In the genomic region with DNA sequence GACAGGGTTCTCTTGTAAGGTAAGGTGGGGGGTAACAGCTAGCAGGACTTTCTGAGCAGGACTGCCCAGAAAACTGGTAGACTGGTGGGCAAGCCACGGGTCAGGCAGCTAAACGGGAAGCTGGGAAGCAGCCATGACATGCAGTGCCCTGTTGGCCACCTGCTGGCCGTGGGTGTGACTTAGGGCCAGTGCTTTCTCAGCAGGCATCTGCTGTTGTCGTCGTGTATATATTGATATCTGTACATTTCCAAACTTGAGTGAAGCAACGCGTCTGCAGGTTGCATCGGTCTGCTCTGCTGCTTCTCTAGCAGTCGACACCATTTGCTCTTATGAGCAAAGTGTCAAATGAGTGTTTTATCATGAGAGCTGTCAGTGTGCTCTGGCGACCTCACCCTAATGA, we compare ENCODE assay signal across 15 cellular contexts. TPM values are rescaled to one million over a fixed set of nuclear protein-coding genes. Genes with fewer than 3 reads are reported as not detected.
DNase-seq lines count a peak whose midpoint lies in the region; ATAC-seq, FAIRE-seq and TF ChIP-seq lines count a peak whose summit lies in the region.
"Had no signal": no experiment of that assay in that cellular context is flagged by ENCODE, and none has a peak within 500 bp of the region (broad histone marks: within the 10 kb centered on the region; RNA-seq: fewer than 3 reads in every experiment).

No MANE protein-coding gene starts in this region.

- no peaks in the 10 kb centered on the region for H3K9me3 ChIP-seq in HCT116 (ENCODE audit: control insufficient read depth in 1 of 2, insufficient read depth in 1 of 2, low read depth in 1 of 2, low read length in 2 of 2)
- H3K9me3 ChIP-seq: thoracic aorta had no signal

- no peaks in the 10 kb centered on the region for H3K4me1 ChIP-seq in HCT116 (ENCODE audit: control insufficient read depth in 1 of 2, insufficient read depth in 2 of 2, low read length in 2 of 2)

- H4K20me1 ChIP-seq in HCT116 (ENCODE audit: insufficient read depth), result no peaks in the 10 kb centered on the region

- TF ChIP-seq CTCF in AG09309 (IDR thresholded peaks at IDR 0.05; ENCODE audit: control insufficient read depth, insufficient read depth, low read depth, low read length, missing control alignments), result peak; percentile 14
- TF ChIP-seq CTCF in HCT116 (IDR thresholded peaks at IDR 0.05 in 2 of 3, conservative IDR thresholded peaks at IDR 0.05 in 1 of 3; ENCODE audit: borderline replicate concordance in 1 of 3, insufficient read depth in 1 of 3, low read depth in 2 of 3, low read length in 2 of 3), result peak in 2 of 3 experiments; percentile 17 to 18; a peak in 1 of 6 replicates
- TF ChIP-seq CTCF in bronchial epithelial cell (IDR thresholded peaks at IDR 0.05; ENCODE audit: insufficient read depth, low read length, severe bottlenecking), result peak; percentile 21

- H3K4me2 ChIP-seq in HCT116 (ENCODE audit: low read length), result no peak overlapping the region
- H3K4me2 ChIP-seq: GM23338 had no signal

- ATAC-seq in HCT116, result no peak
- ATAC-seq in left ventricle myocardium superior, result peak; percentile 63
- no peak for ATAC-seq in HG03097 (IDR thresholded peaks at IDR 0.05; ENCODE audit: low FRiP score, unreplicated experiment)
- ATAC-seq: GM23338 had no signal

- no peak overlapping the region for H3K4me3 ChIP-seq in AG09309 (ENCODE audit: control insufficient read depth, low read depth, low read length)
- no peak overlapping the region for H3K4me3 ChIP-seq in HCT116 (replicated peaks in 1 of 2; ENCODE audit: low read depth in 1 of 2, low read length in 2 of 2)
- H3K4me3 ChIP-seq in bronchial epithelial cell (ENCODE audit: low read depth, low read length), result no peak overlapping the region
- H3K4me3 ChIP-seq: GM23338, thoracic aorta had no signal

- CTCF ChIA-PET in HCT116 (lab: Charles Lee), result interaction anchor here (1.2 kb wide), 1 partner anchor 9 kb away, joined by 3 read pairs; no protein-coding TSS in a partner anchor

- H3K27me3 ChIP-seq in HCT116 (ENCODE audit: insufficient read depth, low read length), result no peaks in the 10 kb centered on the region
- H3K27me3 ChIP-seq in bronchial epithelial cell (ENCODE audit: control insufficient read depth, insufficient read depth, low read length), result no peaks in the 10 kb centered on the region

- TF ChIP-seq RAD21 in HCT116 (IDR thresholded peaks at IDR 0.05; ENCODE audit: low read depth), result no peak

- no peak overlapping the region for H3K27ac ChIP-seq in HCT116 (ENCODE audit: low read depth, low read length)
- H3K27ac ChIP-seq: thoracic aorta had no signal

- RAD21 ChIA-PET in HCT116 (lab: Charles Lee; ENCODE audit: low non-redundant PET in 1 of 2, low total read pairs in 2 of 2, uncharacterized antibody in 2 of 2, unreplicated experiment in 2 of 2), result no interaction called here

- no peak overlapping the region for H3K9ac ChIP-seq in HCT116 (ENCODE audit: low read length)

- H3K36me3 ChIP-seq in HCT116 (ENCODE audit: control insufficient read depth in 1 of 2, insufficient read depth in 2 of 2, low read length in 2 of 2), result no peaks in the 10 kb centered on the region
- H3K36me3 ChIP-seq in bronchial epithelial cell (ENCODE audit: control insufficient read depth, insufficient read depth, low read length), result peaks cover 3% of the 10 kb centered on the region

- no peaks in the 10 kb centered on the region for H3K9me2 ChIP-seq in HCT116 (ENCODE audit: insufficient read depth)

- peak; percentile 68 for FAIRE-seq in bronchial epithelial cell (lab: Jason Lieb, UNC)
- FAIRE-seq: endothelial cell of umbilical vein had no signal

- H3K79me2 ChIP-seq in HCT116 (ENCODE audit: insufficient read depth, low read length), result no peaks in the 10 kb centered on the region

- BruUV-seq in HCT116 (replicated peaks; lab: Mats Ljungman, UMichigan), result no TSS peak

- DNase-seq in AG09309 (ENCODE audit: low read depth), result no peak
- no peak for DNase-seq in HCT116 (ENCODE audit: low read depth, low spot score)
- DNase-seq in bronchial epithelial cell (ENCODE audit: low read depth), result no peak
- DNase-seq in left ventricle myocardium superior, result no peak
- no peak for DNase-seq in NK-92 (lab: John Stamatoyannopoulos, UW; ENCODE audit: unreplicated experiment)
- no peak for DNase-seq in NCI-H2171 treated with DMSO at 0.1 percent for 48 hours (lab: John Stamatoyannopoulos, UW)
- DNase-seq: EL; NCI-H187; NCI-H446 treated with DMSO at 0.1 percent for 48 hours; occipital lobe; stimulated activated CD4-positive, alpha-beta T cell treated with anti-CD3 and anti-CD28 coated beads, Interleukin-4, amount 100 ng/mL, for 4 hours had no signal

- no peak overlapping the region for H2AFZ ChIP-seq in HCT116 (ENCODE audit: low read depth, low read length, poor library complexity, severe bottlenecking)
- H2AFZ ChIP-seq: GM23338 had no signal

- POLR2A ChIA-PET in HCT116 (lab: Charles Lee), result no interaction called here

- TF ChIP-seq POLR2A in HCT116 (IDR thresholded peaks at IDR 0.05; ENCODE audit: borderline replicate concordance, extremely low read depth, insufficient read depth, insufficient read length), result no peak

- intact Hi-C loops in HCT116 (cut with micrococcal nuclease), result no loop called here
- intact Hi-C loops in left ventricle myocardium superior (cut with micrococcal nuclease), result no loop called here

TF ChIP-seq in HCT116, 20 proteins besides CTCF, POLR2A, EP300 and RAD21:
- TF ChIP-seq, protein P1, sequence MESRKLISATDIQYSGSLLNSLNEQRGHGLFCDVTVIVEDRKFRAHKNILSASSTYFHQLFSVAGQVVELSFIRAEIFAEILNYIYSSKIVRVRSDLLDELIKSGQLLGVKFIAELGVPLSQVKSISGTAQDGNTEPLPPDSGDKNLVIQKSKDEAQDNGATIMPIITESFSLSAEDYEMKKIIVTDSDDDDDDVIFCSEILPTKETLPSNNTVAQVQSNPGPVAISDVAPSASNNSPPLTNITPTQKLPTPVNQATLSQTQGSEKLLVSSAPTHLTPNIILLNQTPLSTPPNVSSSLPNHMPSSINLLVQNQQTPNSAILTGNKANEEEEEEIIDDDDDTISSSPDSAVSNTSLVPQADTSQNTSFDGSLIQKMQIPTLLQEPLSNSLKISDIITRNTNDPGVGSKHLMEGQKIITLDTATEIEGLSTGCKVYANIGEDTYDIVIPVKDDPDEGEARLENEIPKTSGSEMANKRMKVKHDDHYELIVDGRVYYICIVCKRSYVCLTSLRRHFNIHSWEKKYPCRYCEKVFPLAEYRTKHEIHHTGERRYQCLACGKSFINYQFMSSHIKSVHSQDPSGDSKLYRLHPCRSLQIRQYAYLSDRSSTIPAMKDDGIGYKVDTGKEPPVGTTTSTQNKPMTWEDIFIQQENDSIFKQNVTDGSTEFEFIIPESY (IDR thresholded peaks at IDR 0.05; ENCODE audit: extremely low read depth, insufficient replicate concordance, low read length), result no peak
- TF ChIP-seq, protein P2, sequence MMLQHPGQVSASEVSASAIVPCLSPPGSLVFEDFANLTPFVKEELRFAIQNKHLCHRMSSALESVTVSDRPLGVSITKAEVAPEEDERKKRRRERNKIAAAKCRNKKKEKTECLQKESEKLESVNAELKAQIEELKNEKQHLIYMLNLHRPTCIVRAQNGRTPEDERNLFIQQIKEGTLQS (IDR thresholded peaks at IDR 0.05), result no peak
- TF ChIP-seq EGR1 (IDR thresholded peaks at IDR 0.05; ENCODE audit: low read depth) (no peak), CBX3 (IDR thresholded peaks at IDR 0.05; ENCODE audit: low read depth) (no peak), SRF (IDR thresholded peaks at IDR 0.05; ENCODE audit: low read depth) (no peak), ZNF274 (IDR thresholded peaks at IDR 0.05; ENCODE audit: low read depth, low read length) (no peak), SP1 (IDR thresholded peaks at IDR 0.05; ENCODE audit: low read depth) (no peak), JUND (IDR thresholded peaks at IDR 0.05) (no peak)

RNA-seq across cellular contexts. Expression of a gene that starts 31.0 kb away (rescaled TPM):
- total RNA-seq in HCT116 (2021; ENCODE audit: unreplicated experiment), result 18.6 TPM
- 15.1 and 18.6 TPM in 2 replicates for polyA plus RNA-seq in HCT116 (2012)
- 12.9 and 27.0 TPM in 2 replicates for total RNA-seq in bronchial epithelial cell
- 28.2 TPM for total RNA-seq in left ventricle myocardium superior

RNA-seq across cellular contexts. Expression of a gene that starts 31.1 kb away (rescaled TPM):
- total RNA-seq in HCT116 (2021; ENCODE audit: unreplicated experiment) (33.0 TPM), bronchial epithelial cell (52.9 and 54.5 TPM in 2 replicates), left ventricle myocardium superior (28.5 TPM)
- polyA plus RNA-seq in HCT116 (2012), result 17.8 and 21.7 TPM in 2 replicates
